Comparison of ENCODE assay signal across 16 cellular contexts in the genomic region with DNA sequence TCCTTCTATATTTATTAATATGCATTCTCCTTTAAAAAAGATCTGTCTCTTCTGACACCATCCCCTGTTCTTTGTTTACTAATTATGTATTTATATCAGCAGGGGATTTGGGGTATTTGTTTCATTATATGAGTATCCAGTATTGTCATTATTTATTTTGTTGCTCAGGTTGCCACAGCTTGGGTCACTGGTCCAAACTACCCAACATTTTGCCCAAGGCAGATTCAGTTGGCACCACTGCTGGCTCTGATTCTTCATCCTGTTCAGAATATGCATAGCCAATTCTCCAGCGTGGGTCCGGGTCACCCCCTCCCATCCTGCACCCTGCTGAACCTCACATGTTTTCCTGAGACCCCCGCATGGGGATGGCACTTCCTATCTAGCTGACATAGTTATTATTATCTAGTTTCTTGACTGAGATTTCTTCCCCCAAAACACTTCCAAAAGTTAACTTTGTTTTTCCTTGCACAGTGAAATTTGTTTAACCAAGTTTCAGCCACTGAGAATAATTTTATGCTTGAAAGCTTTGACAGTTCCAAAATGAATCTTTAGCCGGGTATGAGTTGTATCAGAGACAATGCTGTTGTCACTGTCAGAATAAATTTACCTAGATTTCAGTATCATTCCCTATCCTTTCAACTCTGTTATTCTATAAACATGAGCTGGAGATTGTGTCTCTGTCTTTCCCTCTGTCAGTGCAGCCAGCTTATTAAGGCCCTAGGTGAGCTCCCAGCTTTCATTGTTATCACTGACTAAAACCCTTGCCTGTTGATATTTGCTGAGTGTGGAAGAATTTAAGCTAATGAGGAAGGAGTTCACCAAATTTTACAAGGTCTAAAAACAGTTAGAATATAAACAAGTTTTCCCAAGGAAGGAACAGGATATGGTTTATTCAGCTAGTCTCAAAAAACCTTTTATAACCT.
DNase-seq lines count a peak whose midpoint lies in the region; ATAC-seq, FAIRE-seq and TF ChIP-seq lines count a peak whose summit lies in the region.
"Had no signal": no experiment of that assay in that cellular context is flagged by ENCODE, and none has a peak within 500 bp of the region (broad histone marks: within the 10 kb centered on the region; RNA-seq: fewer than 3 reads in every experiment).

No MANE protein-coding gene starts in this region.

- peak; percentile 38 for FAIRE-seq in islet of Langerhans (lab: Jason Lieb, UNC)
- FAIRE-seq in GM19239 (lab: Jason Lieb, UNC) = no peak
- FAIRE-seq: TTC549 had no signal

- DNase-seq in MCF 10A (ENCODE audit: unreplicated experiment) (no peak), mammary epithelial cell (no peak), RWPE2 (ENCODE audit: low spot score) (no peak), uterus (no peak), amygdala (lab: John Stamatoyannopoulos, UW) (no peak), GM19239 (ENCODE audit: insufficient read length, low spot score) (no peak)
- DNase-seq: activated CD8-positive, alpha-beta memory T cell treated with anti-CD3 and anti-CD28 coated beads, Interleukin-2, amount 50 U/mL, for 48 hours; dorsolateral prefrontal cortex; NCI-H2029 treated with DMSO at 0.1 percent for 48 hours; NCI-H774; tibial artery had no signal

- H3K4me3 ChIP-seq in mammary epithelial cell (replicated peaks in 1 of 3; ENCODE audit: insufficient read depth in 1 of 3, low read depth in 2 of 3, low read length in 3 of 3) (no peak overlapping the region), RWPE2 (ENCODE audit: severe bottlenecking) (no peak overlapping the region), uterus (no peak overlapping the region)
- H3K4me3 ChIP-seq: dorsolateral prefrontal cortex, tibial artery had no signal

- peaks cover 100% of the 10 kb centered on the region for H3K36me3 Mint-ChIP-seq in MCF 10A (ENCODE audit: insufficient read depth, unreplicated experiment)

- intact Hi-C loops in MCF 10A (cut with micrococcal nuclease) (no loop called here), mammary epithelial cell (cut with micrococcal nuclease) (no loop called here), uterus (cut with DNase I; ENCODE audit: low total_unique reads) (no loop called here)

- H2AFZ ChIP-seq in mammary epithelial cell (ENCODE audit: low read depth, low read length) = no peak overlapping the region
- H2AFZ ChIP-seq: parathyroid adenoma had no signal

- peaks cover 94% of the 10 kb centered on the region for H3K79me2 ChIP-seq in mammary epithelial cell (ENCODE audit: insufficient read depth, low read length)
- H3K79me2 ChIP-seq: parathyroid adenoma had no signal

- no peaks in the 10 kb centered on the region for H3K9me3 Mint-ChIP-seq in MCF 10A (ENCODE audit: unreplicated experiment)

- no peaks in the 10 kb centered on the region for H3K27me3 Mint-ChIP-seq in MCF 10A (ENCODE audit: insufficient read depth, unreplicated experiment)

- H3K9me3 ChIP-seq in mammary epithelial cell (replicated peaks; ENCODE audit: insufficient read depth, low read length) (no peaks in the 10 kb centered on the region), RWPE2 (ENCODE audit: severe bottlenecking) (no peaks in the 10 kb centered on the region), uterus (no peaks in the 10 kb centered on the region)
- H3K9me3 ChIP-seq: tibial artery had no signal

- CTCF ChIA-PET in MCF 10A (lab: Yijun Ruan, JAX) (interaction anchor here (0.7 to 3.7 kb wide), 3 partner anchors 16 to 390 kb away, joined by 3 to 27 read pairs (median 3); no protein-coding TSS in a partner anchor), mammary epithelial cell (lab: Charles Lee; ENCODE audit: low non-redundant PET) (no interaction called here)

- H3K27ac Mint-ChIP-seq in MCF 10A (ENCODE audit: low read depth, unreplicated experiment) = peak overlapping the region; percentile 63

- POLR2A ChIA-PET in MCF 10A (lab: Yijun Ruan, JAX) = interaction anchor here (0.9 to 1.0 kb wide), 2 partner anchors 9 to 64 kb away, joined by 3 read pairs; no protein-coding TSS in a partner anchor

- H4K20me1 ChIP-seq in mammary epithelial cell (ENCODE audit: insufficient read depth, low read length) = peaks cover 3% of the 10 kb centered on the region

- dilution Hi-C loops in mammary epithelial cell (cut with HindIII; ENCODE audit: low sequenced_read_pairs) = no loop called here

- WGBS in mammary epithelial cell (ENCODE audit: low coverage, missing lambda C conversion rate) = 78% methylated on average over 4 of the region's 4 CpGs

- no peak overlapping the region for H3K4me3 Mint-ChIP-seq in MCF 10A (ENCODE audit: unreplicated experiment)

- no peak overlapping the region for H3K4me2 ChIP-seq in mammary epithelial cell (ENCODE audit: insufficient read depth, low read depth, low read length)

- peaks cover 11% of the 10 kb centered on the region for H3K4me1 ChIP-seq in mammary epithelial cell (ENCODE audit: insufficient read depth, low read length)
- H3K4me1 ChIP-seq in RWPE2 (ENCODE audit: insufficient read depth, poor library complexity, severe bottlenecking) = peaks cover 19% of the 10 kb centered on the region
- H3K4me1 ChIP-seq in uterus = peaks cover 6 to 7% of the 10 kb centered on the region in 2 donors
- H3K4me1 ChIP-seq: parathyroid adenoma had no signal

- peaks cover 41% of the 10 kb centered on the region for H3K4me1 Mint-ChIP-seq in MCF 10A (ENCODE audit: insufficient read depth, unreplicated experiment)

- H3K9ac ChIP-seq in mammary epithelial cell (ENCODE audit: insufficient read depth, low read length) = no peak overlapping the region
- H3K9ac ChIP-seq: parathyroid adenoma had no signal

- BruUV-seq in MCF 10A (replicated peaks; lab: Mats Ljungman, UMichigan) = no TSS peak
- BruUV-seq in mammary epithelial cell (replicated peaks; lab: Mats Ljungman, UMichigan) = no TSS peak

- H3K36me3 ChIP-seq in mammary epithelial cell (ENCODE audit: insufficient read depth, low read length) (peaks cover 82% of the 10 kb centered on the region), RWPE2 (ENCODE audit: low read depth) (peaks cover 98% of the 10 kb centered on the region), uterus (no peaks in the 10 kb centered on the region)

- ATAC-seq in RWPE2 (ENCODE audit: low read depth) (no peak), GM21529 (IDR thresholded peaks at IDR 0.05; ENCODE audit: unreplicated experiment) (no peak)
- ATAC-seq: Right ventricle myocardium inferior had no signal

- TF ChIP-seq POLR2A in uterus (IDR thresholded peaks at IDR 0.05) = no peak

- H3K27ac ChIP-seq in mammary epithelial cell (ENCODE audit: insufficient read depth, low read depth, low read length) (no peak overlapping the region), RWPE2 (ENCODE audit: poor library complexity, severe bottlenecking) (peak overlapping the region; percentile 18), uterus (peak overlapping the region; percentile 1 to 3)
- H3K27ac ChIP-seq: parathyroid adenoma, tibial artery had no signal

- TF ChIP-seq CTCF in MCF 10A (IDR thresholded peaks at IDR 0.05; ENCODE audit: unreplicated experiment) = no peak
- no peak for TF ChIP-seq CTCF in mammary epithelial cell (conservative IDR thresholded peaks at IDR 0.05 in 1 of 2, IDR thresholded peaks at IDR 0.05 in 1 of 2; ENCODE audit: extremely low read depth in 1 of 2, insufficient read depth in 1 of 2, low read depth in 1 of 2, low read length in 2 of 2)
- no peak for TF ChIP-seq CTCF in RWPE2 (IDR thresholded peaks at IDR 0.05; ENCODE audit: poor library complexity, severe bottlenecking)
- no peak for TF ChIP-seq CTCF in uterus (IDR thresholded peaks at IDR 0.05)

- in situ Hi-C loops in mammary epithelial cell (cut with MboI; ENCODE audit: low sequenced_read_pairs in 2 of 2) = loop anchor here in 1 of 2 donors (25.0 kb wide), 1 partner anchor 564 kb away; no protein-coding TSS in a partner anchor

- H3K27me3 ChIP-seq in mammary epithelial cell (ENCODE audit: insufficient read depth, low read length) (no peaks in the 10 kb centered on the region), RWPE2 (ENCODE audit: insufficient read depth, poor library complexity, severe bottlenecking) (no peaks in the 10 kb centered on the region), uterus (no peaks in the 10 kb centered on the region)
- H3K27me3 ChIP-seq: tibial artery had no signal
